In the genomic region with DNA sequence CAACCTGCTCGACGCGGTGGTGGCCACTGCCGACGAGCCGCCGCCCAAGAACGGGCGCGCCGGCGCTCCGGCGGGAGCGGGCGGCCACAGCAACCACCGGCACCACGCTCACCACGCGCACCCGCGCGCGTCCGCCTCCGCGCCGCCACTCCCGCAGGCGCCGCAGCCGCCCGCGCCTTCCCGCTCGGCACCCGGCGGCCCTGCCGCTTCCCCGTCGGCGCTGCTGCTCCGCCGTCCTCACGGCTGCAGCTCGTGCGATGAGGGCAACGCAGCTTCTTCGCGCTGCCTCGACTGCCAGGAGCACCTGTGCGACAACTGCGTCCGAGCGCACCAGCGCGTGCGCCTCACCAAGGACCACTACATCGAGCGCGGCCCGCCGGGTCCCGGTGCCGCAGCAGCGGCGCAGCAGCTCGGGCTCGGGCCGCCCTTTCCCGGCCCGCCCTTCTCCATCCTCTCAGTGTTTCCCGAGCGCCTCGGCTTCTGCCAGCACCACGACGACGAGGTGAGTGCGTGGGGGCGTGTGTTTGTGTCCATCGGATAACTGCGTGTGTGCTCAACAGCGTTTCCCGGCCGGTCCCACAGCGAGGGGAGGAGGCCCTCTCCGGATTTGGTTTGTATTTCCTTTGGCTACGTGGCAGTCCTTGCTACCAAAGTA, we compare ENCODE assay signal across 10 cellular contexts. TPM values are rescaled to one million over a fixed set of nuclear protein-coding genes. Genes with fewer than 3 reads are reported as not detected.
DNase-seq lines count a peak whose midpoint lies in the region; ATAC-seq and TF ChIP-seq lines count a peak whose summit lies in the region.
"Had no signal": no experiment of that assay in that cellular context is flagged by ENCODE, and none has a peak within 500 bp of the region (broad histone marks: within the 10 kb centered on the region; RNA-seq: fewer than 3 reads in every experiment).

No MANE protein-coding gene starts in this region.

- H3K36me3 ChIP-seq in suprapubic skin, result no peaks in the 10 kb centered on the region

- TF ChIP-seq CTCF in suprapubic skin (IDR thresholded peaks at IDR 0.05), result no peak

- H3K27me3 ChIP-seq in suprapubic skin, result peaks cover 79% of the 10 kb centered on the region

- ATAC-seq in HG03565 (IDR thresholded peaks at IDR 0.05; ENCODE audit: unreplicated experiment), result no peak
- no peak for ATAC-seq in HG03159 (IDR thresholded peaks at IDR 0.05; ENCODE audit: unreplicated experiment)
- ATAC-seq: HCT116 had no signal

- H3K9me3 ChIP-seq in suprapubic skin, result no peaks in the 10 kb centered on the region

- DNase-seq in activated effector memory CD4-positive, alpha-beta T cell treated with anti-CD3 and anti-CD28 coated beads, Interleukin-2, amount 50 U/mL, for 16 hours, result peak; percentile 54
- no peak for DNase-seq in activated effector memory CD4-positive, alpha-beta T cell treated with Interleukin-2 at 50 U/mL for 16 hours
- DNase-seq in activated CD8-positive, alpha-beta memory T cell treated with anti-CD3 and anti-CD28 coated beads, Interleukin-2, amount 50 U/mL, for 48 hours, result peak; percentile 54
- DNase-seq in kidney tubule cell (ENCODE audit: low spot score), result peak; percentile 42
- DNase-seq in suprapubic skin (ENCODE audit: low spot score in 2 of 2), result peak in 1 of 2 donors; percentile 48
- no peak for DNase-seq in stimulated activated CD8-positive, alpha-beta memory T cell treated with anti-CD3 and anti-CD28 coated beads, Interleukin-4, amount 100 ng/mL, for 48 hours
- DNase-seq: NCI-H1694 treated with DMSO at 0.1 percent for 48 hours had no signal

- peak overlapping the region; percentile 56 for H3K4me3 ChIP-seq in suprapubic skin

- TF ChIP-seq POLR2A in suprapubic skin (IDR thresholded peaks at IDR 0.05), result no peak

- H3K4me1 ChIP-seq in suprapubic skin, result peaks cover 29% of the 10 kb centered on the region

- H3K27ac ChIP-seq in suprapubic skin, result no peak overlapping the region

- TF ChIP-seq EP300 in suprapubic skin (IDR thresholded peaks at IDR 0.05), result no peak

- 13% methylated on average over 1 of the region's 88 CpGs for WGBS in suprapubic skin

RNA-seq across cellular contexts. Expression of gene TRIM71, which starts 0.8 kb away (rescaled TPM):
- not detected for total RNA-seq in suprapubic skin

Comparison
In these comparisons a context has a peak if more than half of its experiments do, and no peak if none do; other contexts are left out.
1. DNase-seq: peak in activated effector memory CD4-positive, alpha-beta T cell treated with anti-CD3 and anti-CD28 coated beads, Interleukin-2, amount 50 U/mL, for 16 hours (single experiment), activated CD8-positive, alpha-beta memory T cell treated with anti-CD3 and anti-CD28 coated beads, Interleukin-2, amount 50 U/mL, for 48 hours (single experiment) and kidney tubule cell (single experiment); none in activated effector memory CD4-positive, alpha-beta T cell treated with Interleukin-2 at 50 U/mL for 16 hours (single experiment) and stimulated activated CD8-positive, alpha-beta memory T cell treated with anti-CD3 and anti-CD28 coated beads, Interleukin-4, amount 100 ng/mL, for 48 hours (single experiment).